In genomic region chr16:27446721-27447120, GRCh38 we compare ENCODE assay signal across 10 cellular contexts. TPM values are rescaled to one million over a fixed set of nuclear protein-coding genes. Genes with fewer than 3 reads are reported as not detected.
DNase-seq lines count a peak whose midpoint lies in the region; ATAC-seq and FAIRE-seq lines count a peak whose summit lies in the region.
"Had no signal": no experiment of that assay in that cellular context is flagged by ENCODE, and none has a peak within 500 bp of the region (broad histone marks: within the 10 kb centered on the region; RNA-seq: fewer than 3 reads in every experiment).

No MANE protein-coding gene starts in this region.

- H3K36me3 ChIP-seq in aorta (ENCODE audit: control insufficient read depth in 1 of 2, insufficient read depth in 2 of 2, low read length in 1 of 2) = no peaks in the 10 kb centered on the region

- WGBS in aorta, 2 donors = 79 to 84% methylated on average over 4 of the region's 4 CpGs

- H3K27me3 ChIP-seq in aorta (ENCODE audit: control insufficient read depth in 1 of 2, insufficient read depth in 2 of 2, low read length in 1 of 2) = no peaks in the 10 kb centered on the region

- peaks cover 7% of the 10 kb centered on the region for H3K9me3 Mint-ChIP-seq in activated T-helper 1 cell treated with anti-CD3 and anti-CD28 coated beads, Interleukin-12 subunit alpha, Interleukin-12 subunit beta, Interleukin-2, Interleukin-4 antibody, amounts not matched to agents 30 ng/mL and 10 ng/mL and 1 ng/mL, durations not matched to agents 14 hours and 24 hours and 36 hours
- H3K9me3 Mint-ChIP-seq in natural killer cell treated with Interleukin-12 subunit alpha and Interleukin-12 subunit beta and Interleukin-15 and Interleukin-18, amount 100 ng/mL, for 72 hours = no peaks in the 10 kb centered on the region

- H3K9me3 ChIP-seq in aorta (ENCODE audit: control insufficient read depth, low read length) = peaks cover 8% of the 10 kb centered on the region

- no peak overlapping the region for H3K4me3 ChIP-seq in aorta (ENCODE audit: low read length in 2 of 2)
- H3K4me3 ChIP-seq: PC-9 had no signal

- H3K4me1 Mint-ChIP-seq in activated T-helper 1 cell treated with anti-CD3 and anti-CD28 coated beads, Interleukin-12 subunit alpha, Interleukin-12 subunit beta, Interleukin-2, Interleukin-4 antibody, amounts not matched to agents 30 ng/mL and 10 ng/mL and 1 ng/mL, durations not matched to agents 14 hours and 24 hours and 36 hours (ENCODE audit: low read depth) = peaks cover 64% of the 10 kb centered on the region
- H3K4me1 Mint-ChIP-seq in natural killer cell treated with Interleukin-12 subunit alpha and Interleukin-12 subunit beta and Interleukin-15 and Interleukin-18, amount 100 ng/mL, for 72 hours (ENCODE audit: low read depth in 2 of 2) = peaks cover 54 to 70% of the 10 kb centered on the region in 2 donors

- peak; percentile 67 to 69 for ATAC-seq in natural killer cell treated with Interleukin-12 subunit alpha and Interleukin-12 subunit beta and Interleukin-15 and Interleukin-18, amount 100 ng/mL, for 72 hours
- no peak for ATAC-seq in aorta (ENCODE audit: low FRiP score)

- DNase-seq in stimulated activated CD4-positive, alpha-beta T cell treated with anti-CD3 and anti-CD28 coated beads, Interleukin-12 subunit alpha, Interleukin-12 subunit beta, amount 100 ng/mL, for 4 hours = peak; percentile 41
- no peak for DNase-seq in stimulated activated CD4-positive, alpha-beta T cell treated with anti-CD3 and anti-CD28 coated beads, Interleukin-2, amount 100 ng/mL, for 48 hours
- peak; percentile 58 for DNase-seq in activated T-helper 1 cell treated with anti-CD3 and anti-CD28 coated beads, Interleukin-12 subunit alpha, Interleukin-12 subunit beta, Interleukin-2, Interleukin-4 antibody, amounts not matched to agents 30 ng/mL and 10 ng/mL and 1 ng/mL, durations not matched to agents 14 hours and 24 hours and 36 hours (ENCODE audit: low spot score)
- DNase-seq in natural killer cell treated with Interleukin-12 subunit alpha and Interleukin-12 subunit beta and Interleukin-15 and Interleukin-18, amount 100 ng/mL, for 72 hours (ENCODE audit: low spot score) = peak; percentile 80
- DNase-seq in aorta (peak; percentile 50 to 51), kidney tubule cell (ENCODE audit: low spot score) (no peak), HTR-8/SVneo (ENCODE audit: insufficient read length, low spot score) (no peak), GM19238 (ENCODE audit: insufficient read length, low spot score) (no peak)
- DNase-seq: HFFc6, PC-9 had no signal

- FAIRE-seq in HTR-8/SVneo (lab: Jason Lieb, UNC) = no peak

- no peak overlapping the region for H3K27ac ChIP-seq in aorta (ENCODE audit: low read depth in 1 of 2, low read length in 2 of 2)
- H3K27ac ChIP-seq: PC-9 had no signal

- H3K4me3 Mint-ChIP-seq in activated T-helper 1 cell treated with anti-CD3 and anti-CD28 coated beads, Interleukin-12 subunit alpha, Interleukin-12 subunit beta, Interleukin-2, Interleukin-4 antibody, amounts not matched to agents 30 ng/mL and 10 ng/mL and 1 ng/mL, durations not matched to agents 14 hours and 24 hours and 36 hours = peak overlapping the region; percentile 41
- H3K4me3 Mint-ChIP-seq in natural killer cell treated with Interleukin-12 subunit alpha and Interleukin-12 subunit beta and Interleukin-15 and Interleukin-18, amount 100 ng/mL, for 72 hours = peak overlapping the region; percentile 69
- H3K4me3 Mint-ChIP-seq: HFFc6 had no signal

- H3K27me3 Mint-ChIP-seq in activated T-helper 1 cell treated with anti-CD3 and anti-CD28 coated beads, Interleukin-12 subunit alpha, Interleukin-12 subunit beta, Interleukin-2, Interleukin-4 antibody, amounts not matched to agents 30 ng/mL and 10 ng/mL and 1 ng/mL, durations not matched to agents 14 hours and 24 hours and 36 hours (ENCODE audit: insufficient read depth) = no peaks in the 10 kb centered on the region
- no peaks in the 10 kb centered on the region for H3K27me3 Mint-ChIP-seq in natural killer cell treated with Interleukin-12 subunit alpha and Interleukin-12 subunit beta and Interleukin-15 and Interleukin-18, amount 100 ng/mL, for 72 hours

- H3K4me1 ChIP-seq in aorta (ENCODE audit: control insufficient read depth in 1 of 2, insufficient read depth in 2 of 2, low read length in 2 of 2) = no peaks in the 10 kb centered on the region

- intact Hi-C loops in activated T-helper 1 cell treated with anti-CD3 and anti-CD28 coated beads, Interleukin-12 subunit alpha, Interleukin-12 subunit beta, Interleukin-2, Interleukin-4 antibody, amounts not matched to agents 30 ng/mL and 10 ng/mL and 1 ng/mL, durations not matched to agents 14 hours and 24 hours and 36 hours (cut with micrococcal nuclease) = loop anchor here (2.0 kb wide), 1 partner anchor 14 kb away; no protein-coding TSS in a partner anchor
- intact Hi-C loops in aorta (cut with DNase I) = loop anchor here in 1 of 2 donors (10.0 kb wide), 1 partner anchor 62 kb away; no protein-coding TSS in a partner anchor

- H3K27ac Mint-ChIP-seq in activated T-helper 1 cell treated with anti-CD3 and anti-CD28 coated beads, Interleukin-12 subunit alpha, Interleukin-12 subunit beta, Interleukin-2, Interleukin-4 antibody, amounts not matched to agents 30 ng/mL and 10 ng/mL and 1 ng/mL, durations not matched to agents 14 hours and 24 hours and 36 hours = peak overlapping the region; percentile 77
- H3K27ac Mint-ChIP-seq in natural killer cell treated with Interleukin-12 subunit alpha and Interleukin-12 subunit beta and Interleukin-15 and Interleukin-18, amount 100 ng/mL, for 72 hours = peak overlapping the region; percentile 78 to 100
- H3K27ac Mint-ChIP-seq: HFFc6 had no signal

- peaks cover 86% of the 10 kb centered on the region for H3K36me3 Mint-ChIP-seq in activated T-helper 1 cell treated with anti-CD3 and anti-CD28 coated beads, Interleukin-12 subunit alpha, Interleukin-12 subunit beta, Interleukin-2, Interleukin-4 antibody, amounts not matched to agents 30 ng/mL and 10 ng/mL and 1 ng/mL, durations not matched to agents 14 hours and 24 hours and 36 hours (ENCODE audit: low read depth)
- peaks cover 38% of the 10 kb centered on the region for H3K36me3 Mint-ChIP-seq in natural killer cell treated with Interleukin-12 subunit alpha and Interleukin-12 subunit beta and Interleukin-15 and Interleukin-18, amount 100 ng/mL, for 72 hours

RNA-seq across cellular contexts. Expression of gene IL21R, which starts 44.7 kb away (rescaled TPM):
- 101 and 104 TPM in 2 replicates for total RNA-seq in activated T-helper 1 cell treated with anti-CD3 and anti-CD28 coated beads, Interleukin-12 subunit alpha, Interleukin-12 subunit beta, Interleukin-2, Interleukin-4 antibody, amounts not matched to agents 30 ng/mL and 10 ng/mL and 1 ng/mL, durations not matched to agents 14 hours and 24 hours and 36 hours
- total RNA-seq in natural killer cell treated with Interleukin-12 subunit alpha and Interleukin-12 subunit beta and Interleukin-15 and Interleukin-18, amount 100 ng/mL, for 72 hours = 10 to 100 TPM; 58.3 to 64.4 TPM
- total RNA-seq in aorta = 1 to 10 TPM in 1 of 2 donors, under 1 TPM in 1; 0.65 to 3.8 TPM
- polyA plus RNA-seq in aorta = under 1 TPM in 1 of 2 donors, not detected in 1; 0.08 TPM

Comparison
In these comparisons a context has a peak if more than half of its experiments do, and no peak if none do; other contexts are left out.
1. DNase-seq: peak in stimulated activated CD4-positive, alpha-beta T cell treated with anti-CD3 and anti-CD28 coated beads, Interleukin-12 subunit alpha, Interleukin-12 subunit beta, amount 100 ng/mL, for 4 hours (single experiment), activated T-helper 1 cell treated with anti-CD3 and anti-CD28 coated beads, Interleukin-12 subunit alpha, Interleukin-12 subunit beta, Interleukin-2, Interleukin-4 antibody, amounts not matched to agents 30 ng/mL and 10 ng/mL and 1 ng/mL, durations not matched to agents 14 hours and 24 hours and 36 hours (single experiment), natural killer cell treated with Interleukin-12 subunit alpha and Interleukin-12 subunit beta and Interleukin-15 and Interleukin-18, amount 100 ng/mL, for 72 hours (single experiment) and aorta (2 of 2); none in stimulated activated CD4-positive, alpha-beta T cell treated with anti-CD3 and anti-CD28 coated beads, Interleukin-2, amount 100 ng/mL, for 48 hours (0 of 2), kidney tubule cell (single experiment), HTR-8/SVneo (single experiment) and GM19238 (single experiment).
2. RNA of gene IL21R, which starts 44.7 kb away (total RNA-seq): 101 to 104 TPM in activated T-helper 1 cell treated with anti-CD3 and anti-CD28 coated beads, Interleukin-12 subunit alpha, Interleukin-12 subunit beta, Interleukin-2, Interleukin-4 antibody, amounts not matched to agents 30 ng/mL and 10 ng/mL and 1 ng/mL, durations not matched to agents 14 hours and 24 hours and 36 hours and 58.3 to 64.4 TPM in natural killer cell treated with Interleukin-12 subunit alpha and Interleukin-12 subunit beta and Interleukin-15 and Interleukin-18, amount 100 ng/mL, for 72 hours; 0.65 to 3.8 TPM in aorta; every median in the first group is over 10 times any median in the second.